In the genomic region with DNA sequence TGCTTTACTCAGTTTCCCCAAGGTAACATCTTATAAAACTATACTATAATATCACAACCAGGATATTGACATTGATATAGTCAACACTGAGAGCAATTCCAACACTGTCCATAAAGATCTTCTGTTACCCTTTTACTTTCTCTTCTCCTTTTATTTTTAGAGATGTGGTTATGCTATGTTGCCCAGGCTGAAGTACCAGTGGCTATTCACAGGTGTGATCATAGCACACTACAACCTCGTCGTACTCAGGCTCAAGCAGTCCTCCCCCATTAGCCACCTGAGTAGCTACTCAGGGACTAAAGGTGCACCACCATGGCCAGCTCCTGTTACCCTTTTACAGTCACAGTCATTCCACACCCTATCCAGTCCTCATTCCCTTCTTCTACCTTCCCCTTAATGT, we compare ENCODE assay signal across 19 cellular contexts.
DNase-seq lines count a peak whose midpoint lies in the region; ATAC-seq, FAIRE-seq and TF ChIP-seq lines count a peak whose summit lies in the region.
"Had no signal": no experiment of that assay in that cellular context is flagged by ENCODE, and none has a peak within 500 bp of the region (broad histone marks: within the 10 kb centered on the region; RNA-seq: fewer than 3 reads in every experiment).

No MANE protein-coding gene starts in this region.

- H3K27me3 ChIP-seq in SJCRH30 (no peaks in the 10 kb centered on the region), colonic mucosa (no peaks in the 10 kb centered on the region)
- H3K27me3 ChIP-seq: heart right ventricle had no signal

- H3K9me3 ChIP-seq in HEK293 (ENCODE audit: control insufficient read depth, insufficient read depth, low read depth, low read length) (no peaks in the 10 kb centered on the region), SJCRH30 (replicated peaks) (no peaks in the 10 kb centered on the region), colonic mucosa (no peaks in the 10 kb centered on the region)
- H3K9me3 ChIP-seq: A549 had no signal

- H3K36me3 ChIP-seq in HEK293 (ENCODE audit: control insufficient read depth in 2 of 2, insufficient read depth in 1 of 2, low read length in 2 of 2) (no peaks in the 10 kb centered on the region), SJCRH30 (no peaks in the 10 kb centered on the region), colonic mucosa (no peaks in the 10 kb centered on the region)

- intact Hi-C loops in Right ventricle myocardium superior (cut with DNase I) (no loop called here), colonic mucosa (cut with DNase I) (no loop called here)

- CTCF ChIA-PET in GM10248 (lab: Yijun Ruan, JAX) (no interaction called here), HEK293 (lab: Yijun Ruan, JAX) (no interaction called here)

- POLR2A ChIA-PET in GM10248 (lab: Yijun Ruan, JAX) (no interaction called here), HEK293 (lab: Yijun Ruan, JAX) (no interaction called here)

- H3K4me1 ChIP-seq in HEK293 (ENCODE audit: control insufficient read depth, insufficient read depth, low read length), result no peaks in the 10 kb centered on the region
- no peaks in the 10 kb centered on the region for H3K4me1 ChIP-seq in SJCRH30
- no peaks in the 10 kb centered on the region for H3K4me1 ChIP-seq in colonic mucosa
- H3K4me1 ChIP-seq: A549, heart right ventricle had no signal

- TF ChIP-seq CTCF in GM10248 (IDR thresholded peaks at IDR 0.05; ENCODE audit: control extremely low read depth, extremely low read depth, low read depth, missing control alignments) (no peak), HEK293 (tag by site-specific recombination; IDR thresholded peaks at IDR 0.05) (no peak), colonic mucosa (IDR thresholded peaks at IDR 0.05) (no peak)

- H3K27ac ChIP-seq in HEK293 (ENCODE audit: extremely low read depth, low read depth, low read length) (no peak overlapping the region), SJCRH30 (no peak overlapping the region), colonic mucosa (no peak overlapping the region)
- H3K27ac ChIP-seq: A549, heart right ventricle had no signal

- peak; percentile 23 for FAIRE-seq in GM19239 (lab: Jason Lieb, UNC)
- FAIRE-seq: A549, small intestine had no signal

- no peak overlapping the region for H3K9ac ChIP-seq in colonic mucosa (ENCODE audit: low read depth in 2 of 2, low read length in 2 of 2)

- DNase-seq in GM10248 (ENCODE audit: extremely low spot score) (peak; percentile 2), GM19239 (ENCODE audit: insufficient read length, low spot score) (no peak), SJCRH30 (no peak), Right ventricle myocardium superior (no peak), colonic mucosa (no peak)
- no peak for DNase-seq in stimulated activated CD8-positive, alpha-beta memory T cell treated with anti-CD3 and anti-CD28 coated beads, Interleukin-4, amount 100 ng/mL, for 48 hours
- DNase-seq: activated CD4-positive, alpha-beta T cell treated with anti-CD3 and anti-CD28 coated beads, Interleukin-2, amount 10 ng/mL, durations not matched to agents 7 days and 5 days; activated T-cell treated with anti-CD3 and anti-CD28 coated beads, Interleukin-2, amount 50 U/mL, for 72 hours; GF-D8; heart right ventricle; Karpas-422; kidney glomerular epithelial cell; NCI-H187; NCI-H69; small intestine; T-helper 2 cell had no signal

- H3K4me3 ChIP-seq in HEK293 (ENCODE audit: low read depth, low read length) (no peak overlapping the region), SJCRH30 (no peak overlapping the region), colonic mucosa (no peak overlapping the region)
- H3K4me3 ChIP-seq: A549, heart right ventricle had no signal

- ATAC-seq in HG03469 (IDR thresholded peaks at IDR 0.05; ENCODE audit: unreplicated experiment), result peak; percentile 76
- no peak for ATAC-seq in Right ventricle myocardium superior (ENCODE audit: poor library complexity)
- ATAC-seq: A549; activated T-cell treated with anti-CD3 and anti-CD28 coated beads, Interleukin-2, amount 50 U/mL, for 72 hours; heart right ventricle had no signal

TF ChIP-seq in HEK293, 187 proteins besides CTCF, POLR2A, EP300 and RAD21:
- TF ChIP-seq ZNF114 (tag by site-specific recombination; IDR thresholded peaks at IDR 0.05) (no peak), REST (tag by site-specific recombination; IDR thresholded peaks at IDR 0.05) (peak; percentile 35; the same call in 1 of the 2 replicates), ZNF18 (tag by site-specific recombination; IDR thresholded peaks at IDR 0.05) (no peak)
